1 cellular context compared by ENCODE assay signal in genomic region chr3:146544013-146544928, GRCh38.
TF ChIP-seq lines count a peak whose summit lies in the region.

Gene PLSCR1, minus strand, starts transcription at chr3:146544607. Its CDS starts 8,055 bp downstream, at chr3:146536552.

TF ChIP-seq in A549, 52 proteins besides CTCF, POLR2A, EP300 and RAD21 (continued from another document):
- TF ChIP-seq CHD2 (IDR thresholded peaks at IDR 0.05; ENCODE audit: low read length, partially characterized antibody): peak; percentile 58
- TF ChIP-seq JUN (IDR thresholded peaks at IDR 0.05): peak; percentile 29 to 74; a peak in 2 of 5 replicates
- peak; percentile 33; the same call in 1 of the 2 replicates for TF ChIP-seq HDAC2 (IDR thresholded peaks at IDR 0.05)
- no peak for TF ChIP-seq HOXB5 (CRISPR knock-in tag; IDR thresholded peaks at IDR 0.05)
- no peak for TF ChIP-seq MYC (IDR thresholded peaks at IDR 0.05; ENCODE audit: borderline replicate concordance, low read length)
- no peak for TF ChIP-seq CBX2 (IDR thresholded peaks at IDR 0.05; ENCODE audit: borderline replicate concordance, low read depth)
- TF ChIP-seq TP53 (CRISPR knock-in tag; IDR thresholded peaks at IDR 0.05): 0 out of 2 replicates have a peak, but pooled peaks have one; percentile 37
- TF ChIP-seq PHF8 (IDR thresholded peaks at IDR 0.05; ENCODE audit: borderline replicate concordance, low read depth): peak; percentile 59; the same call in 1 of the 2 replicates
